Comparison of ENCODE assay signal across 18 cellular contexts in genomic region chr16:50717109-50717893, GRCh38. TPM values are rescaled to one million over a fixed set of nuclear protein-coding genes. Genes with fewer than 3 reads are reported as not detected.
DNase-seq lines count a peak whose midpoint lies in the region; ATAC-seq lines count a peak whose summit lies in the region.
"Had no signal": no experiment of that assay in that cellular context is flagged by ENCODE, and none has a peak within 500 bp of the region (broad histone marks: within the 10 kb centered on the region; RNA-seq: fewer than 3 reads in every experiment).

No MANE protein-coding gene starts in this region.

- no peaks in the 10 kb centered on the region for H3K27me3 ChIP-seq in CD4-positive, CD25-positive, alpha-beta regulatory T cell (ENCODE audit: control insufficient read depth, insufficient read depth, low read length)
- no peaks in the 10 kb centered on the region for H3K27me3 ChIP-seq in naive thymus-derived CD4-positive, alpha-beta T cell (ENCODE audit: control insufficient read depth in 2 of 2, insufficient read depth in 2 of 2, low read length in 2 of 2)
- H3K27me3 ChIP-seq: BLaER1 treated with 17β-estradiol and CSF1 and Interleukin-3, amounts not matched to agents 10 nM and 100 nM had no signal

- no peak for DNase-seq in activated CD4-positive, alpha-beta T cell treated with anti-CD3 and anti-CD28 coated beads, Interleukin-2, amount 10 ng/mL, durations not matched to agents 7 days and 5 days
- DNase-seq in activated CD4-positive, alpha-beta T cell treated with anti-CD3 and anti-CD28 coated beads, Interleukin-2, amount 10 ng/mL, durations not matched to agents 24 days and 14 days: no peak
- DNase-seq in CD4-positive, CD25-positive, alpha-beta regulatory T cell: no peak
- DNase-seq in T-helper 17 cell: no peak
- DNase-seq in naive thymus-derived CD4-positive, alpha-beta T cell: no peak
- DNase-seq in NCI-H2171 (lab: John Stamatoyannopoulos, UW): no peak
- DNase-seq in DMS53 treated with DMSO at 0.1 percent for 48 hours (lab: John Stamatoyannopoulos, UW; ENCODE audit: unreplicated experiment): no peak
- no peak for DNase-seq in GM03348 (ENCODE audit: low spot score)
- DNase-seq: COR-L47, DMS153, NCI-H1092 treated with DMSO at 0.1 percent for 48 hours, NCI-H187, NCI-H446 treated with DMSO at 0.1 percent for 48 hours, NCI-H748 treated with DMSO at 0.1 percent for 48 hours had no signal

- intact Hi-C loops in activated CD4-positive, alpha-beta T cell treated with anti-CD3 and anti-CD28 coated beads, Interleukin-2, amount 10 ng/mL, durations not matched to agents 24 days and 14 days (cut with micrococcal nuclease): no loop called here
- intact Hi-C loops in naive thymus-derived CD4-positive, alpha-beta T cell (cut with micrococcal nuclease): no loop called here

- H3K27ac ChIP-seq in CD4-positive, CD25-positive, alpha-beta regulatory T cell (ENCODE audit: insufficient read depth, low read length, poor library complexity, severe bottlenecking): no peak overlapping the region
- no peak overlapping the region for H3K27ac ChIP-seq in naive thymus-derived CD4-positive, alpha-beta T cell (ENCODE audit: low read depth, low read length)
- H3K27ac ChIP-seq: BLaER1 treated with 17β-estradiol and CSF1 and Interleukin-3, amounts not matched to agents 10 nM and 100 nM had no signal

- no peak overlapping the region for H3K4me3 ChIP-seq in CD4-positive, CD25-positive, alpha-beta regulatory T cell (ENCODE audit: low read depth, low read length)
- H3K4me3 ChIP-seq in naive thymus-derived CD4-positive, alpha-beta T cell (ENCODE audit: low read length): no peak overlapping the region
- H3K4me3 ChIP-seq: BLaER1 treated with 17β-estradiol and CSF1 and Interleukin-3, amounts not matched to agents 10 nM and 100 nM had no signal

- peaks cover 2% of the 10 kb centered on the region for H3K36me3 ChIP-seq in CD4-positive, CD25-positive, alpha-beta regulatory T cell (ENCODE audit: control insufficient read depth, insufficient read depth, low read length)
- H3K36me3 ChIP-seq in naive thymus-derived CD4-positive, alpha-beta T cell (ENCODE audit: control insufficient read depth in 2 of 3, insufficient read depth in 3 of 3, low read length in 3 of 3): no peaks in the 10 kb centered on the region

- peaks cover 10% of the 10 kb centered on the region for H3K36me3 Mint-ChIP-seq in activated CD4-positive, alpha-beta T cell treated with anti-CD3 and anti-CD28 coated beads, Interleukin-2, amount 10 ng/mL, durations not matched to agents 7 days and 5 days (ENCODE audit: low read depth)
- peaks cover 14% of the 10 kb centered on the region for H3K36me3 Mint-ChIP-seq in activated CD4-positive, alpha-beta T cell treated with anti-CD3 and anti-CD28 coated beads, Interleukin-2, amount 10 ng/mL, durations not matched to agents 24 days and 14 days (ENCODE audit: low read depth)
- H3K36me3 Mint-ChIP-seq in CD4-positive, CD25-positive, alpha-beta regulatory T cell: no peaks in the 10 kb centered on the region
- H3K36me3 Mint-ChIP-seq in T-helper 17 cell (ENCODE audit: low read depth): peaks cover 2% of the 10 kb centered on the region
- peaks cover 0 to 19% (median 0%) of the 10 kb centered on the region in 5 donors for H3K36me3 Mint-ChIP-seq in naive thymus-derived CD4-positive, alpha-beta T cell

- POLR2A ChIA-PET in activated CD4-positive, alpha-beta T cell treated with anti-CD3 and anti-CD28 coated beads, Interleukin-2, amount 10 ng/mL, durations not matched to agents 7 days and 5 days (lab: Charles Lee): no interaction called here
- POLR2A ChIA-PET in naive thymus-derived CD4-positive, alpha-beta T cell (lab: Charles Lee): interaction anchor here (1.7 kb wide), 1 partner anchor 36 kb away, joined by 6 read pairs; the partner anchor contains the start of gene SNX20

- CTCF ChIA-PET in activated CD4-positive, alpha-beta T cell treated with anti-CD3 and anti-CD28 coated beads, Interleukin-2, amount 10 ng/mL, durations not matched to agents 7 days and 5 days (lab: Charles Lee): interaction anchor here (0.9 to 1.9 kb wide), 6 partner anchors 9 to 52 kb away, joined by 3 to 10 read pairs (median 4); no protein-coding TSS in a partner anchor
- CTCF ChIA-PET in naive thymus-derived CD4-positive, alpha-beta T cell (lab: Charles Lee): interaction anchor here (0.7 to 2.0 kb wide), 4 partner anchors 9 to 50 kb away, joined by 3 to 9 read pairs (median 6); no protein-coding TSS in a partner anchor

- ATAC-seq in CD4-positive, CD25-positive, alpha-beta regulatory T cell (ENCODE audit: low read depth in 2 of 2): no peak
- no peak for ATAC-seq in T-helper 17 cell
- ATAC-seq in naive thymus-derived CD4-positive, alpha-beta T cell: no peak

- no peaks in the 10 kb centered on the region for H3K9me3 ChIP-seq in CD4-positive, CD25-positive, alpha-beta regulatory T cell (ENCODE audit: control insufficient read depth in 2 of 2, low read length in 2 of 2)
- H3K9me3 ChIP-seq in T-helper 17 cell (ENCODE audit: control insufficient read depth, low read length, poor library complexity, severe bottlenecking): no peaks in the 10 kb centered on the region
- H3K9me3 ChIP-seq in naive thymus-derived CD4-positive, alpha-beta T cell (ENCODE audit: control insufficient read depth in 2 of 3, low read length in 3 of 3): no peaks in the 10 kb centered on the region

- no peak overlapping the region for H3K4me3 Mint-ChIP-seq in activated CD4-positive, alpha-beta T cell treated with anti-CD3 and anti-CD28 coated beads, Interleukin-2, amount 10 ng/mL, durations not matched to agents 7 days and 5 days
- H3K4me3 Mint-ChIP-seq in activated CD4-positive, alpha-beta T cell treated with anti-CD3 and anti-CD28 coated beads, Interleukin-2, amount 10 ng/mL, durations not matched to agents 24 days and 14 days: no peak overlapping the region
- no peak overlapping the region for H3K4me3 Mint-ChIP-seq in CD4-positive, CD25-positive, alpha-beta regulatory T cell
- H3K4me3 Mint-ChIP-seq in T-helper 17 cell: no peak overlapping the region
- no peak overlapping the region for H3K4me3 Mint-ChIP-seq in naive thymus-derived CD4-positive, alpha-beta T cell

- peak overlapping the region; percentile 6 for H3K27ac Mint-ChIP-seq in activated CD4-positive, alpha-beta T cell treated with anti-CD3 and anti-CD28 coated beads, Interleukin-2, amount 10 ng/mL, durations not matched to agents 7 days and 5 days
- no peak overlapping the region for H3K27ac Mint-ChIP-seq in activated CD4-positive, alpha-beta T cell treated with anti-CD3 and anti-CD28 coated beads, Interleukin-2, amount 10 ng/mL, durations not matched to agents 24 days and 14 days
- H3K27ac Mint-ChIP-seq in CD4-positive, CD25-positive, alpha-beta regulatory T cell: peak overlapping the region; percentile 12 to 71 (median 26)
- peak overlapping the region; percentile 39 for H3K27ac Mint-ChIP-seq in T-helper 17 cell
- H3K27ac Mint-ChIP-seq in naive thymus-derived CD4-positive, alpha-beta T cell: peak overlapping the region in 5 of 9 donors; percentile 23 to 66 (median 37)

- peaks cover 22% of the 10 kb centered on the region for H3K4me1 Mint-ChIP-seq in activated CD4-positive, alpha-beta T cell treated with anti-CD3 and anti-CD28 coated beads, Interleukin-2, amount 10 ng/mL, durations not matched to agents 7 days and 5 days
- H3K4me1 Mint-ChIP-seq in activated CD4-positive, alpha-beta T cell treated with anti-CD3 and anti-CD28 coated beads, Interleukin-2, amount 10 ng/mL, durations not matched to agents 24 days and 14 days: peaks cover 31% of the 10 kb centered on the region
- H3K4me1 Mint-ChIP-seq in CD4-positive, CD25-positive, alpha-beta regulatory T cell: peaks cover 0 to 50% (median 17%) of the 10 kb centered on the region in 4 donors
- H3K4me1 Mint-ChIP-seq in T-helper 17 cell: peaks cover 23% of the 10 kb centered on the region
- peaks cover 33 to 45% (median 36%) of the 10 kb centered on the region in 7 donors for H3K4me1 Mint-ChIP-seq in naive thymus-derived CD4-positive, alpha-beta T cell

- peaks cover 7% of the 10 kb centered on the region for H3K4me1 ChIP-seq in CD4-positive, CD25-positive, alpha-beta regulatory T cell (ENCODE audit: control insufficient read depth, insufficient read depth, low read length, poor library complexity, severe bottlenecking)
- H3K4me1 ChIP-seq in naive thymus-derived CD4-positive, alpha-beta T cell (ENCODE audit: control insufficient read depth in 2 of 2, insufficient read depth in 2 of 2, low read length in 2 of 2): peaks cover 13 to 15% of the 10 kb centered on the region in 2 donors

- H3K9me3 Mint-ChIP-seq in activated CD4-positive, alpha-beta T cell treated with anti-CD3 and anti-CD28 coated beads, Interleukin-2, amount 10 ng/mL, durations not matched to agents 7 days and 5 days: peaks cover 4% of the 10 kb centered on the region
- no peaks in the 10 kb centered on the region for H3K9me3 Mint-ChIP-seq in activated CD4-positive, alpha-beta T cell treated with anti-CD3 and anti-CD28 coated beads, Interleukin-2, amount 10 ng/mL, durations not matched to agents 24 days and 14 days
- H3K9me3 Mint-ChIP-seq in CD4-positive, CD25-positive, alpha-beta regulatory T cell: no peaks in the 10 kb centered on the region
- H3K9me3 Mint-ChIP-seq in naive thymus-derived CD4-positive, alpha-beta T cell: peaks cover 0 to 2% (median 0%) of the 10 kb centered on the region in 11 donors

- no peaks in the 10 kb centered on the region for H3K27me3 Mint-ChIP-seq in activated CD4-positive, alpha-beta T cell treated with anti-CD3 and anti-CD28 coated beads, Interleukin-2, amount 10 ng/mL, durations not matched to agents 7 days and 5 days
- H3K27me3 Mint-ChIP-seq in activated CD4-positive, alpha-beta T cell treated with anti-CD3 and anti-CD28 coated beads, Interleukin-2, amount 10 ng/mL, durations not matched to agents 24 days and 14 days: no peaks in the 10 kb centered on the region
- H3K27me3 Mint-ChIP-seq in CD4-positive, CD25-positive, alpha-beta regulatory T cell: no peaks in the 10 kb centered on the region
- no peaks in the 10 kb centered on the region for H3K27me3 Mint-ChIP-seq in T-helper 17 cell
- H3K27me3 Mint-ChIP-seq in naive thymus-derived CD4-positive, alpha-beta T cell: no peaks in the 10 kb centered on the region
- H3K27me3 Mint-ChIP-seq: IgD-negative memory B cell had no signal

RNA-seq across cellular contexts. Expression of gene NOD2, which starts 23.9 kb away (rescaled TPM):
- 1 to 10 TPM; 3.3 to 3.8 TPM for total RNA-seq in activated CD4-positive, alpha-beta T cell treated with anti-CD3 and anti-CD28 coated beads, Interleukin-2, amount 10 ng/mL, durations not matched to agents 7 days and 5 days
- total RNA-seq in activated CD4-positive, alpha-beta T cell treated with anti-CD3 and anti-CD28 coated beads, Interleukin-2, amount 10 ng/mL, durations not matched to agents 24 days and 14 days: 8.3 and 9.3 TPM in 2 replicates
- 11.7 TPM for total RNA-seq in CD4-positive, CD25-positive, alpha-beta regulatory T cell
- 1 to 10 TPM; 1.5 to 5.9 (median 3.2) TPM for polyA plus RNA-seq in CD4-positive, CD25-positive, alpha-beta regulatory T cell
- 10 to 100 TPM in 1 of 2 donors, 1 to 10 TPM in 1; 9.4 to 16.6 TPM for total RNA-seq in T-helper 17 cell
- 10 to 100 TPM in 2 of 5 experiments, 1 to 10 TPM in 1, under 1 TPM in 2; 0.49 to 40.5 (median 4.8) TPM for total RNA-seq in naive thymus-derived CD4-positive, alpha-beta T cell
- polyA plus RNA-seq in naive thymus-derived CD4-positive, alpha-beta T cell: under 1 TPM; 0.06 TPM
- total RNA-seq: A172, HT-29 had no signal

RNA-seq across cellular contexts. Expression of gene CYLD, which starts 24.6 kb away (rescaled TPM):
- total RNA-seq in activated CD4-positive, alpha-beta T cell treated with anti-CD3 and anti-CD28 coated beads, Interleukin-2, amount 10 ng/mL, durations not matched to agents 7 days and 5 days: 100 to 1,000 TPM; 200 to 222 TPM
- 178 TPM in 2 replicates for total RNA-seq in activated CD4-positive, alpha-beta T cell treated with anti-CD3 and anti-CD28 coated beads, Interleukin-2, amount 10 ng/mL, durations not matched to agents 24 days and 14 days
- 425 TPM for total RNA-seq in CD4-positive, CD25-positive, alpha-beta regulatory T cell
- polyA plus RNA-seq in CD4-positive, CD25-positive, alpha-beta regulatory T cell: 100 to 1,000 TPM; 161 to 211 (median 169) TPM
- 100 to 1,000 TPM; 411 to 412 TPM for total RNA-seq in T-helper 17 cell
- 100 to 1,000 TPM; 259 to 393 (median 336) TPM for total RNA-seq in naive thymus-derived CD4-positive, alpha-beta T cell
- 100 to 1,000 TPM; 170 to 224 TPM for polyA plus RNA-seq in naive thymus-derived CD4-positive, alpha-beta T cell

RNA-seq across cellular contexts. Expression of gene SNX20, which starts 36.2 kb away (rescaled TPM):
- total RNA-seq in activated CD4-positive, alpha-beta T cell treated with anti-CD3 and anti-CD28 coated beads, Interleukin-2, amount 10 ng/mL, durations not matched to agents 7 days and 5 days: 10 to 100 TPM; 83.9 to 98.5 TPM
- total RNA-seq in activated CD4-positive, alpha-beta T cell treated with anti-CD3 and anti-CD28 coated beads, Interleukin-2, amount 10 ng/mL, durations not matched to agents 24 days and 14 days: 33.3 and 34.9 TPM in 2 replicates
- total RNA-seq in CD4-positive, CD25-positive, alpha-beta regulatory T cell: 69.2 TPM
- 100 to 1,000 TPM; 122 to 173 (median 134) TPM for polyA plus RNA-seq in CD4-positive, CD25-positive, alpha-beta regulatory T cell
- total RNA-seq in T-helper 17 cell: 10 to 100 TPM; 44.0 to 58.9 TPM
- total RNA-seq in naive thymus-derived CD4-positive, alpha-beta T cell: 10 to 100 TPM; 32.4 to 94.9 (median 70.8) TPM
- polyA plus RNA-seq in naive thymus-derived CD4-positive, alpha-beta T cell: 10 to 100 TPM; 62.6 to 96.1 TPM
- total RNA-seq: A172 had no signal
